Comparison of ENCODE assay signal across 9 cellular contexts in genomic region chr2:172674034-172674967, GRCh38.
DNase-seq lines count a peak whose midpoint lies in the region; ATAC-seq and TF ChIP-seq lines count a peak whose summit lies in the region.
"Had no signal": no experiment of that assay in that cellular context is flagged by ENCODE, and none has a peak within 500 bp of the region (broad histone marks: within the 10 kb centered on the region; RNA-seq: fewer than 3 reads in every experiment).

No MANE protein-coding gene starts in this region.

- no TSS peak for BruUV-seq in Calu3 (replicated peaks; lab: Mats Ljungman, UMichigan)

- H3K27me3 Mint-ChIP-seq in CD14-positive monocyte (ENCODE audit: low read depth in 3 of 3) (peaks cover 1 to 12% (median 12%) of the 10 kb centered on the region in 3 donors), Calu3 (ENCODE audit: unreplicated experiment) (no peaks in the 10 kb centered on the region)

- CTCF ChIA-PET in Calu3 (lab: Charles Lee) = no interaction called here

- no peak for TF ChIP-seq POLR2A in Peyer's patch (IDR thresholded peaks at IDR 0.05)

- H3K4me1 ChIP-seq in Peyer's patch (no peaks in the 10 kb centered on the region), mononuclear cell (ENCODE audit: insufficient read depth, low read length) (peaks cover 12% of the 10 kb centered on the region)

- H3K36me3 Mint-ChIP-seq in CD14-positive monocyte (no peaks in the 10 kb centered on the region), Calu3 (ENCODE audit: insufficient read depth, unreplicated experiment) (peaks cover 7% of the 10 kb centered on the region)

- H3K9me3 ChIP-seq in Peyer's patch = peaks cover 0 to 4% (median 0%) of the 10 kb centered on the region in 4 donors
- H3K9me3 ChIP-seq in mononuclear cell (ENCODE audit: low read depth, low read length) = no peaks in the 10 kb centered on the region

- intact Hi-C loops in CD14-positive monocyte (cut with micrococcal nuclease) (no loop called here), Calu3 (cut with micrococcal nuclease; ENCODE audit: unreplicated experiment) (no loop called here)

- H3K9me3 Mint-ChIP-seq in CD14-positive monocyte (peaks cover 0 to 12% (median 4%) of the 10 kb centered on the region in 7 donors), Calu3 (ENCODE audit: low read depth, unreplicated experiment) (peaks cover 3% of the 10 kb centered on the region)

- H3K27ac Mint-ChIP-seq in CD14-positive monocyte = no peak overlapping the region
- H3K27ac Mint-ChIP-seq in Calu3 (ENCODE audit: unreplicated experiment) = no peak overlapping the region

- TF ChIP-seq CTCF in CD14-positive monocyte (IDR thresholded peaks at IDR 0.05) = peak; percentile 63
- TF ChIP-seq CTCF in Peyer's patch (IDR thresholded peaks at IDR 0.05) = peak in 4 of 6 experiments; percentile 17 to 41 (median 24)
- TF ChIP-seq CTCF in Calu3 (IDR thresholded peaks at IDR 0.05; ENCODE audit: unreplicated experiment) = no peak

- H3K4me1 Mint-ChIP-seq in CD14-positive monocyte (peaks cover 6% of the 10 kb centered on the region), Calu3 (ENCODE audit: low read depth, unreplicated experiment) (peaks cover 26% of the 10 kb centered on the region)

- no peak for ATAC-seq in HG03571 (IDR thresholded peaks at IDR 0.05; ENCODE audit: unreplicated experiment)

- no peaks in the 10 kb centered on the region for H3K27me3 ChIP-seq in Peyer's patch
- H3K27me3 ChIP-seq in mononuclear cell (ENCODE audit: insufficient read depth, low read length) = peaks cover 6% of the 10 kb centered on the region

- H3K4me3 ChIP-seq in Peyer's patch (no peak overlapping the region), mononuclear cell (ENCODE audit: low read length) (peak overlapping the region; percentile 14)
- H3K4me3 ChIP-seq: skin epidermis had no signal

- peaks cover 0 to 2% (median 0%) of the 10 kb centered on the region in 3 donors for H3K36me3 ChIP-seq in Peyer's patch

- H3K4me3 Mint-ChIP-seq in CD14-positive monocyte (peak overlapping the region; percentile 75 to 80), Calu3 (ENCODE audit: low read depth, unreplicated experiment) (no peak overlapping the region)

- DNase-seq in CD14-positive monocyte (ENCODE audit: low spot score) = peak; percentile 49
- DNase-seq in Peyer's patch = no peak
- peak; percentile 16 for DNase-seq in cerebellar cortex (ENCODE audit: low spot score)
- DNase-seq in Calu3 = no peak
- DNase-seq in NCI-H748 treated with DMSO at 0.1 percent for 48 hours (lab: John Stamatoyannopoulos, UW) = no peak
- DNase-seq in A172 (ENCODE audit: low spot score) = no peak

- peak overlapping the region in 1 of 4 donors; percentile 58 for H3K27ac ChIP-seq in Peyer's patch
- H3K27ac ChIP-seq: skin epidermis had no signal

Comparison
In these comparisons a context has a peak if more than half of its experiments do, and no peak if none do; other contexts are left out.
1. DNase-seq: peak in CD14-positive monocyte (single experiment) and cerebellar cortex (single experiment); none in Peyer's patch (0 of 3), Calu3 (single experiment), NCI-H748 treated with DMSO at 0.1 percent for 48 hours (single experiment) and A172 (single experiment).